In the genomic region with DNA sequence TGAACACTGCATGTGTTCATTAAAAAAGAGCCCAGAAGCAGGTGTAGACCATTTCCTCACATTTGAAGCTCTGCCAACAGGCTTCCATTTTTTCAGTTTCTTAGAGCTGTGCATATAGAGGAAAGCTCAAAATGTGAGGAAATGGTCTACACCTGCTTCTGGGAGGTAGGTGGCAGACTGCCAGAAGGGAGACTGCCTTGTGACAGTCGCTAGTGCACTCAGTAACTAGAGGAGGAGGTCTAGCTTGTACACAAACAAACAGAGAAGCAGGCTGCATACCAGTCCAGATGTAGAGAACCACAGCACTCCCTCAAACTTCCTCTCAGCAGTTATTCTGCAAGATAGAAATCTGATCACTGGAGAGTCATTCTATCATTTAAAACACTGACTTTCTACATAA, we compare ENCODE assay signal across 19 cellular contexts.
A peak's percentile ranks its signal among the peaks of the same experiment; 100 is the strongest.
DNase-seq lines count a peak whose midpoint lies in the region; ATAC-seq and TF ChIP-seq lines count a peak whose summit lies in the region.
"Had no signal": no experiment of that assay in that cellular context is flagged by ENCODE, and none has a peak within 500 bp of the region (broad histone marks: within the 10 kb centered on the region; RNA-seq: fewer than 3 reads in every experiment).

No MANE protein-coding gene starts in this region.

- H3F3A ChIP-seq in MM.1S (ENCODE audit: insufficient read depth, low read length) = no peaks in the 10 kb centered on the region

- H3K4me1 ChIP-seq in MM.1S (ENCODE audit: low read length) = no peaks in the 10 kb centered on the region
- H3K4me1 ChIP-seq: esophagus muscularis mucosa, gastrocnemius medialis, lower lobe of right lung, prostate gland had no signal

- TF ChIP-seq CTCF in MM.1S (IDR thresholded peaks at IDR 0.05; ENCODE audit: low read length) = no peak
- TF ChIP-seq CTCF in fibroblast of villous mesenchyme (IDR thresholded peaks at IDR 0.05; ENCODE audit: insufficient read depth, low read depth, low read length) = no peak

- H3K9me3 ChIP-seq in MM.1S (replicated peaks; ENCODE audit: insufficient read depth, low read length) = no peaks in the 10 kb centered on the region
- H3K9me3 ChIP-seq: esophagus muscularis mucosa, gastrocnemius medialis, lower lobe of right lung, prostate gland had no signal

- H3K27me3 ChIP-seq in MM.1S (replicated peaks; ENCODE audit: insufficient read depth, low read length) = no peaks in the 10 kb centered on the region
- H3K27me3 ChIP-seq: esophagus muscularis mucosa, gastrocnemius medialis had no signal

- no peaks in the 10 kb centered on the region for H4K20me1 ChIP-seq in MM.1S (ENCODE audit: insufficient read depth, low read length)

- H3K27ac ChIP-seq in MM.1S (ENCODE audit: low read length) = no peak overlapping the region
- H3K27ac ChIP-seq: esophagus muscularis mucosa, gastrocnemius medialis, HL-60, lower lobe of right lung, prostate gland had no signal

- no peak overlapping the region for H3K4me3 ChIP-seq in MM.1S (ENCODE audit: low read length)
- no peak overlapping the region for H3K4me3 ChIP-seq in fibroblast of villous mesenchyme (ENCODE audit: low read depth, low read length)
- H3K4me3 ChIP-seq: esophagus muscularis mucosa, gastrocnemius medialis, lower lobe of right lung, prostate gland had no signal

- no peaks in the 10 kb centered on the region for H3K9me2 ChIP-seq in MM.1S (replicated peaks; ENCODE audit: insufficient read depth, low read length)

- H3K36me3 ChIP-seq in MM.1S (replicated peaks; ENCODE audit: insufficient read depth, low read length) = no peaks in the 10 kb centered on the region
- H3K36me3 ChIP-seq: esophagus muscularis mucosa, gastrocnemius medialis, lower lobe of right lung, prostate gland had no signal

- no peak overlapping the region for H3K9ac ChIP-seq in MM.1S (ENCODE audit: low read length)

- no peak for ATAC-seq in GM19023 (IDR thresholded peaks at IDR 0.05; ENCODE audit: unreplicated experiment)
- ATAC-seq: gastrocnemius medialis, lower lobe of right lung had no signal

- no peak overlapping the region for H3K4me2 ChIP-seq in MM.1S (ENCODE audit: low read depth, low read length)

- H2AFZ ChIP-seq in MM.1S (ENCODE audit: low read length) = no peak overlapping the region

- no peaks in the 10 kb centered on the region for H3K79me2 ChIP-seq in MM.1S (ENCODE audit: low read length)

- DNase-seq in NCI-H1092 treated with DMSO at 0.1 percent for 48 hours (lab: John Stamatoyannopoulos, UW) (peak; percentile 11), NCI-H1092 (lab: John Stamatoyannopoulos, UW) (no peak), MM.1S (peak; percentile 21), NCI-H510A (lab: John Stamatoyannopoulos, UW) (peak; percentile 26), fibroblast of villous mesenchyme (ENCODE audit: low read depth) (peak; percentile 4), OCI-M2 (lab: John Stamatoyannopoulos, UW; ENCODE audit: unreplicated experiment) (no peak), germinal center (ENCODE audit: low spot score) (no peak)
- DNase-seq: activated B cell treated with CpG ODN at 0.5 μM for 24 hours; activated CD4-positive, alpha-beta T cell treated with anti-CD3 and anti-CD28 coated beads, Interleukin-2, amount 50 U/mL, for 4 hours; activated CD8-positive, alpha-beta memory T cell treated with anti-CD3 and anti-CD28 coated beads, Interleukin-2, amount 50 U/mL, for 4 hours; gastrocnemius medialis; HCEC 1CT; kidney; lower lobe of right lung; T1000 had no signal

Comparison
In these comparisons a context has a peak if more than half of its experiments do, and no peak if none do; other contexts are left out.
1. DNase-seq: peak in NCI-H1092 treated with DMSO at 0.1 percent for 48 hours (single experiment), MM.1S (single experiment), NCI-H510A (single experiment) and fibroblast of villous mesenchyme (single experiment); none in NCI-H1092 (single experiment), OCI-M2 (single experiment) and germinal center (single experiment).